29 cellular contexts compared by ENCODE assay signal in the genomic region with DNA sequence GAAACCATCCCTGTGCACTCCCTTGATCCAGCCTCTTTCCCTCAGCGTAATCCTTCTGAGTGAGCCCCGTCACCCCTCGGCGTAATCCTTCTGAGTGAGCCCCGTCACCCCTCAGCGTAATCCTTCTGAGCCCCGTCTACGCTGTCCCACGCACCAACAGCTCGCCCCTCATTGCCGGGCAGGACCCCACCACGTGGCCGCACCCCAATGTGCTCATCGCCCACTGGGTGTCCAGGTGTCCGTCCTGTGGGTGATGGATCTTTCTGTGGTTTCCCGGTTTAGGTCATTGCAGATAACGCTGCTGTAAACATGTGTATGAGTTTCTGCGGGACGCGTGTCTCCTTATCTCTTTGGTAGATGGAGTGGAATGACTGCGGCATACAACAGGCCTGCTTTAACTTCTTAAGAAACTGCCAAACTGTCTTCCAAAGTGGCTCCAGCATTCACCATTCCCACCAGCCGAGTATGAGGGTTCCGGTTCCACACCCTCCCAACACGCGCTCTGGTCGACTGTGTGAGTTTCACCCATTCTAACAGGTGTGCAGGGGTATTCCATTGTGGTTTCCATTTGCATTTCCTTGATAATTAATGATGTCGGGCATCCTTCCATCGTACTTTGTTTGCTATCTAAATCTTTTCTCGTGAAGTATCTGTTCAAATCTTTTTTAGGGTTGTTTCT. TPM values are rescaled to one million over a fixed set of nuclear protein-coding genes. Genes with fewer than 3 reads are reported as not detected.
DNase-seq lines count a peak whose midpoint lies in the region; ATAC-seq and TF ChIP-seq lines count a peak whose summit lies in the region.
"Had no signal": no experiment of that assay in that cellular context is flagged by ENCODE, and none has a peak within 500 bp of the region (broad histone marks: within the 10 kb centered on the region; RNA-seq: fewer than 3 reads in every experiment).

No MANE protein-coding gene starts in this region.

- TF ChIP-seq CTCF in left ventricle myocardium inferior (IDR thresholded peaks at IDR 0.05; ENCODE audit: borderline replicate concordance) = no peak

- H3K4me3 ChIP-seq in left ventricle myocardium inferior (no peak overlapping the region), neuronal stem cell (ENCODE audit: low read length in 2 of 2) (no peak overlapping the region), aorta (ENCODE audit: low read length in 2 of 2) (no peak overlapping the region)
- H3K4me3 ChIP-seq: A549; BLaER1 treated with 17β-estradiol and CSF1 and Interleukin-3, amounts not matched to agents 10 nM and 100 nM; GM23338 had no signal

- H4K8ac ChIP-seq in neuronal stem cell (ENCODE audit: low read depth, low read length) = no peak overlapping the region

- no peak overlapping the region for H4K91ac ChIP-seq in neuronal stem cell (ENCODE audit: low read depth, low read length, poor library complexity)

- no peak overlapping the region for H3K27ac ChIP-seq in left ventricle myocardium inferior (replicated peaks)
- no peak overlapping the region for H3K27ac ChIP-seq in neuronal stem cell (replicated peaks; ENCODE audit: low read length)
- no peak overlapping the region for H3K27ac ChIP-seq in aorta (ENCODE audit: low read depth in 1 of 2, low read length in 2 of 2)
- H3K27ac ChIP-seq: A549; BLaER1 treated with 17β-estradiol and CSF1 and Interleukin-3, amounts not matched to agents 10 nM and 100 nM; HL-60 had no signal

- DNase-seq in Right ventricle myocardium inferior (ENCODE audit: missing footprints) (peak; percentile 16), left ventricle myocardium inferior (no peak), amniotic epithelial cell (ENCODE audit: low read depth) (peak; percentile 0), neuronal stem cell (ENCODE audit: low spot score) (no peak), aorta (peak; percentile 12 to 58), glomerular visceral epithelial cell (ENCODE audit: extremely low spot score) (no peak), nucleus accumbens (lab: John Stamatoyannopoulos, UW) (no peak)
- DNase-seq: AML-193; CD4-positive, alpha-beta T cell; COR-L47; DMS53; NCI-H1048; NCI-H1417 treated with DMSO at 0.1 percent for 48 hours; NCI-H1694 treated with DMSO at 0.1 percent for 48 hours; NCI-H2081 treated with DMSO at 0.1 percent for 48 hours; NCI-H2171; NCI-H226; NCI-H510A; NCI-H69; RPMI8226; SHP77 had no signal

- ATAC-seq in Right ventricle myocardium inferior (no peak), aorta (ENCODE audit: low FRiP score) (no peak)
- ATAC-seq: A549, GM23338, HCT116 had no signal

- peak overlapping the region; percentile 5 for H3K23ac ChIP-seq in neuronal stem cell (ENCODE audit: low read depth, low read length, poor library complexity)

- no CpG with 5 or more reads among the region's 29 CpGs for WGBS in neuronal stem cell (ENCODE audit: extremely low coverage in 2 of 2, insufficient read length in 2 of 2, insufficient replicate concordance in 1 of 2), 2 donors
- 85 to 86% methylated on average over 29 of the region's 29 CpGs for WGBS in aorta, 2 donors

- H3K18ac ChIP-seq in neuronal stem cell (ENCODE audit: low read length) = no peak overlapping the region

- no peak overlapping the region for H2BK12ac ChIP-seq in neuronal stem cell (ENCODE audit: low read length)

- H3K27me3 ChIP-seq in left ventricle myocardium inferior (ENCODE audit: low read depth) (peaks cover 50% of the 10 kb centered on the region), neuronal stem cell (ENCODE audit: control insufficient read depth in 3 of 3, insufficient read depth in 3 of 3, low read depth in 1 of 3, low read length in 3 of 3) (peaks cover 0 to 16% (median 0%) of the 10 kb centered on the region in 3 experiments), aorta (ENCODE audit: control insufficient read depth in 1 of 2, insufficient read depth in 2 of 2, low read length in 1 of 2) (no peaks in the 10 kb centered on the region)

- no peak overlapping the region for H2BK120ac ChIP-seq in neuronal stem cell (ENCODE audit: low read depth, low read length)

- H2BK5ac ChIP-seq in neuronal stem cell (ENCODE audit: low read length) = no peak overlapping the region

- intact Hi-C loops in Right ventricle myocardium inferior (cut with DNase I) = no loop called here
- intact Hi-C loops in left ventricle myocardium inferior (cut with micrococcal nuclease) = no loop called here
- intact Hi-C loops in aorta (cut with DNase I) = no loop called here

- no peak overlapping the region for H3K14ac ChIP-seq in neuronal stem cell (ENCODE audit: low read length)

- H3K79me1 ChIP-seq in neuronal stem cell (ENCODE audit: low read depth, low read length) = no peaks in the 10 kb centered on the region

- no peak overlapping the region for H2AFZ ChIP-seq in neuronal stem cell (ENCODE audit: low read length)
- H2AFZ ChIP-seq: GM23338 had no signal

- H2AK5ac ChIP-seq in neuronal stem cell (ENCODE audit: low read depth, low read length) = no peak overlapping the region

- no peak overlapping the region for H2BK15ac ChIP-seq in neuronal stem cell (ENCODE audit: low read length)

- H3K4ac ChIP-seq in neuronal stem cell (ENCODE audit: low read length) = no peak overlapping the region

- H3K9ac ChIP-seq in neuronal stem cell (ENCODE audit: low read depth, low read length, poor library complexity) = no peak overlapping the region
- H3K9ac ChIP-seq: BLaER1 treated with 17β-estradiol and CSF1 and Interleukin-3, amounts not matched to agents 10 nM and 100 nM had no signal

- H3K9me3 ChIP-seq in left ventricle myocardium inferior (replicated peaks) (no peaks in the 10 kb centered on the region), neuronal stem cell (replicated peaks in 1 of 2; ENCODE audit: control insufficient read depth in 2 of 2, insufficient read depth in 1 of 2, low read depth in 1 of 2, low read length in 2 of 2) (peaks cover 4 to 11% of the 10 kb centered on the region in 2 donors), aorta (ENCODE audit: control insufficient read depth, low read length) (no peaks in the 10 kb centered on the region)

- H3K4me2 ChIP-seq in neuronal stem cell (ENCODE audit: insufficient read depth, low read length, poor library complexity, severe bottlenecking) = no peak overlapping the region
- H3K4me2 ChIP-seq: A549; BLaER1 treated with 17β-estradiol and CSF1 and Interleukin-3, amounts not matched to agents 10 nM and 100 nM; GM23338 had no signal

- H3K36me3 ChIP-seq in left ventricle myocardium inferior (no peaks in the 10 kb centered on the region), neuronal stem cell (replicated peaks in 1 of 2; ENCODE audit: control insufficient read depth in 2 of 2, insufficient read depth in 2 of 2, low read length in 2 of 2) (no peaks in the 10 kb centered on the region), aorta (ENCODE audit: control insufficient read depth in 1 of 2, insufficient read depth in 2 of 2, low read length in 1 of 2) (no peaks in the 10 kb centered on the region)
- H3K36me3 ChIP-seq: BLaER1 treated with 17β-estradiol and CSF1 and Interleukin-3, amounts not matched to agents 10 nM and 100 nM had no signal

- no peaks in the 10 kb centered on the region for H3K4me1 ChIP-seq in left ventricle myocardium inferior
- no peaks in the 10 kb centered on the region for H3K4me1 ChIP-seq in neuronal stem cell (ENCODE audit: control insufficient read depth in 2 of 2, insufficient read depth in 1 of 2, low read depth in 1 of 2, low read length in 2 of 2)
- H3K4me1 ChIP-seq in aorta (ENCODE audit: control insufficient read depth in 1 of 2, insufficient read depth in 2 of 2, low read length in 2 of 2) = no peaks in the 10 kb centered on the region
- H3K4me1 ChIP-seq: A549 had no signal

RNA-seq across cellular contexts. Expression of a gene that starts 42.1 kb away (rescaled TPM):
- total RNA-seq in Right ventricle myocardium inferior (not detected), left ventricle myocardium inferior (not detected), aorta (not detected)
- 0.08 TPM for polyA plus RNA-seq in neuronal stem cell (2013, experiment 1 of 2)
- 0.06 TPM for polyA plus RNA-seq in neuronal stem cell (2013, experiment 2 of 2)
- polyA plus RNA-seq in aorta = not detected
- total RNA-seq: CD4-positive, alpha-beta T cell; G401; SK-MEL-5 had no signal
- polyA plus RNA-seq: A549, IgD-negative memory B cell had no signal

Comparison
In these comparisons a context has a peak if more than half of its experiments do, and no peak if none do; other contexts are left out.
1. DNase-seq: peak in Right ventricle myocardium inferior (single experiment), amniotic epithelial cell (single experiment) and aorta (2 of 2); none in left ventricle myocardium inferior (single experiment), neuronal stem cell (single experiment), glomerular visceral epithelial cell (single experiment) and nucleus accumbens (0 of 56).